Comparison of ENCODE assay signal across 8 cellular contexts in genomic region chr19:55452381-55453325, GRCh38. TPM values are rescaled to one million over a fixed set of nuclear protein-coding genes. Genes with fewer than 3 reads are reported as not detected.
DNase-seq lines count a peak whose midpoint lies in the region; ATAC-seq, FAIRE-seq and TF ChIP-seq lines count a peak whose summit lies in the region.

No MANE protein-coding gene starts in this region.

- peaks cover 2 to 13% of the 10 kb centered on the region in 2 experiments for H4K20me1 ChIP-seq in H1 (replicated peaks in 1 of 2; ENCODE audit: control insufficient read depth in 1 of 2, insufficient read depth in 2 of 2, low read length in 2 of 2)

- H3K9me3 Mint-ChIP-seq in WTC11: no peaks in the 10 kb centered on the region

- TF ChIP-seq POLR2A in H1 (IDR thresholded peaks at IDR 0.05; ENCODE audit: control extremely low read depth in 1 of 2, low read depth in 2 of 2, low read length in 2 of 2): peak in 1 of 2 experiments; percentile 37; a peak in 1 of 3 replicates
- no peak for TF ChIP-seq POLR2A in transverse colon (IDR thresholded peaks at IDR 0.05)

- peaks cover 32% of the 10 kb centered on the region for H3K27me3 Mint-ChIP-seq in WTC11 (ENCODE audit: low read depth)

- H2BK15ac ChIP-seq in H1 (ENCODE audit: low read length): no peak overlapping the region

- no peak overlapping the region for H2AK5ac ChIP-seq in H1 (ENCODE audit: low read depth, low read length)

- H3K23ac ChIP-seq in H1 (ENCODE audit: insufficient read length): no peak overlapping the region

- no peak overlapping the region for H3K9ac ChIP-seq in H1 (replicated peaks in 1 of 4; ENCODE audit: extremely low read depth in 1 of 4, low read depth in 3 of 4, low read length in 3 of 4)

- peaks cover 6% of the 10 kb centered on the region; the same call in 1 of the 2 replicates for H3K4me1 Mint-ChIP-seq in WTC11

- H3K4me3 Mint-ChIP-seq in WTC11: peak overlapping the region; percentile 74

- POLR2A ChIA-PET in WTC11 (lab: Charles Lee): interaction anchor here (1.3 to 1.6 kb wide), 2 partner anchors 8 to 24 kb away, joined by 4 to 6 read pairs; partner anchors contain the start of gene ZNF628
- POLR2A ChIA-PET in H1 (lab: Charles Lee; ENCODE audit: partially characterized antibody): interaction anchor here (0.5 to 3.0 kb wide), 20 partner anchors 9 to 335 kb away, joined by 3 to 22 read pairs (median 4); partner anchors contain the start of genes ISOC2, PPP1R12C, SHISA7 and UBE2S

- no peak for TF ChIP-seq RAD21 in H1 (IDR thresholded peaks at IDR 0.05 in 1 of 2, conservative IDR thresholded peaks at IDR 0.05 in 1 of 2; ENCODE audit: low read depth in 2 of 2, low read length in 2 of 2)

- TF ChIP-seq CTCF in WTC11 (IDR thresholded peaks at IDR 0.05): no peak; the same call in 1 of the 2 replicates
- no peak for TF ChIP-seq CTCF in H1 (IDR thresholded peaks at IDR 0.05; ENCODE audit: control extremely low read depth in 1 of 3, insufficient read depth in 1 of 3, low read depth in 1 of 3, low read length in 3 of 3)
- TF ChIP-seq CTCF in transverse colon (IDR thresholded peaks at IDR 0.05): peak in 1 of 5 experiments; percentile 5

- H3K36me3 Mint-ChIP-seq in WTC11: peaks cover 12% of the 10 kb centered on the region

- WGBS in H1 (ENCODE audit: extremely low coverage in 1 of 2, insufficient coverage in 1 of 2, insufficient read length in 1 of 2, insufficient replicate concordance in 2 of 2, low coverage in 1 of 2, low lambda C conversion rate in 2 of 2, missing lambda C conversion rate in 1 of 2), 2 experiments: 14% methylated on average over 21 of the region's 56 CpGs; no CpG with 5 or more reads in 1 of the 2 experiments
- WGBS in transverse colon (ENCODE audit: low coverage in 1 of 2), 2 donors: 48 to 60% methylated on average over 1 to 52 of the region's 56 CpGs

- peaks cover 27 to 47% (median 45%) of the 10 kb centered on the region in 4 experiments for H3K27me3 ChIP-seq in H1 (replicated peaks in 1 of 4; ENCODE audit: control insufficient read depth in 3 of 4, extremely low read depth in 1 of 4, insufficient read depth in 3 of 4, low read length in 3 of 4)
- peaks cover 34% of the 10 kb centered on the region for H3K27me3 ChIP-seq in transverse colon

- peaks cover 0 to 5% (median 0%) of the 10 kb centered on the region in 4 experiments; a peak in 2 of 8 replicates for H3K36me3 ChIP-seq in H1 (ENCODE audit: control insufficient read depth in 2 of 4, insufficient read depth in 4 of 4, low read length in 3 of 4)
- H3K36me3 ChIP-seq in transverse colon: no peaks in the 10 kb centered on the region

- H4K5ac ChIP-seq in H1 (ENCODE audit: insufficient read length, low read depth, low read length): no peak overlapping the region

- no peak overlapping the region for H2BK12ac ChIP-seq in H1 (ENCODE audit: low read depth, low read length)

- peak; percentile 65 for DNase-seq in ELR (ENCODE audit: low read depth)
- DNase-seq in NCI-H1694 treated with DMSO at 0.1 percent for 48 hours (lab: John Stamatoyannopoulos, UW): peak; percentile 85
- DNase-seq in WTC11 (ENCODE audit: low spot score): peak; percentile 95
- DNase-seq in H1 (ENCODE audit: low read depth in 1 of 2, low spot score in 2 of 2): peak in 1 of 2 experiments; percentile 95
- DNase-seq in medulla oblongata (ENCODE audit: extremely low spot score): peak; percentile 96
- DNase-seq in transverse colon: peak; percentile 46

- ATAC-seq in WTC11 (peak; percentile 84), GM21723 (IDR thresholded peaks at IDR 0.05; ENCODE audit: unreplicated experiment) (no peak), HG03196 (IDR thresholded peaks at IDR 0.05; ENCODE audit: unreplicated experiment) (no peak)

- FAIRE-seq in H1 (lab: Jason Lieb, UNC): no peak

- H3K4me2 ChIP-seq in H1 (ENCODE audit: insufficient read depth in 1 of 2, low read depth in 2 of 2, low read length in 2 of 2): peak overlapping the region; percentile 73 to 93

- no peak overlapping the region for H3K27ac Mint-ChIP-seq in WTC11

- H2BK5ac ChIP-seq in H1 (ENCODE audit: low read depth, low read length): no peak overlapping the region

- H3K4me1 ChIP-seq in H1 (replicated peaks in 1 of 4; ENCODE audit: control insufficient read depth in 3 of 4, insufficient read depth in 4 of 4, low read length in 3 of 4) (peaks cover 0 to 5% (median 2%) of the 10 kb centered on the region in 4 experiments; a peak in 5 of 7 replicates), transverse colon (peaks cover 6 to 20% (median 16%) of the 10 kb centered on the region in 4 donors)

- H2BK120ac ChIP-seq in H1 (replicated peaks; ENCODE audit: low read depth, low read length): no peak overlapping the region

- H3K9me3 ChIP-seq in H1 (ENCODE audit: insufficient read depth in 2 of 2, low read depth in 1 of 2, low read length in 1 of 2) (no peaks in the 10 kb centered on the region), transverse colon (no peaks in the 10 kb centered on the region)

- H3K79me1 ChIP-seq in H1 (ENCODE audit: low read depth, low read length): peaks cover 4% of the 10 kb centered on the region; the same call in 1 of the 2 replicates

- no peak overlapping the region for H3K56ac ChIP-seq in H1 (replicated peaks; ENCODE audit: insufficient read length, low read depth, low read length)

- H4K91ac ChIP-seq in H1 (replicated peaks; ENCODE audit: insufficient read length, low read length): no peak overlapping the region

- H2AFZ ChIP-seq in H1 (ENCODE audit: low read length): no peak overlapping the region

- H3K27ac ChIP-seq in H1 (ENCODE audit: low read depth, low read length) (no peak overlapping the region), transverse colon (no peak overlapping the region)

- H3K23me2 ChIP-seq in H1 (ENCODE audit: low read depth, low read length): peaks cover 20% of the 10 kb centered on the region; the same call in 1 of the 2 replicates

- intact Hi-C loops in transverse colon (cut with DNase I; ENCODE audit: low total_unique reads): no loop called here

- peak in 1 of 2 experiments; percentile 94; a peak in 2 of 3 replicates for TF ChIP-seq EP300 in H1 (IDR thresholded peaks at IDR 0.05; ENCODE audit: borderline replicate concordance in 1 of 2, low read depth in 2 of 2, low read length in 2 of 2)
- no peak for TF ChIP-seq EP300 in transverse colon (IDR thresholded peaks at IDR 0.05; ENCODE audit: low read depth)

- CTCF ChIA-PET in WTC11 (lab: Charles Lee) (interaction anchor here (0.6 to 3.0 kb wide), 17 partner anchors 8 to 306 kb away, joined by 3 to 18 read pairs (median 4); partner anchors contain the start of genes CCDC106, ISOC2, ZNF628 and ZNF865), H1 (lab: Charles Lee; ENCODE audit: partially characterized antibody) (interaction anchor here (0.8 to 2.5 kb wide), 20 partner anchors 9 to 311 kb away, joined by 3 to 13 read pairs (median 4); partner anchors contain the start of genes DNAAF3, NAT14, SHISA7 and SSC5D)

- no peak overlapping the region for H3K4ac ChIP-seq in H1 (replicated peaks; ENCODE audit: insufficient read length, low read depth, low read length)

- H3K4me3 ChIP-seq in H1 (ENCODE audit: extremely low read depth in 1 of 4, insufficient read depth in 2 of 4, low read depth in 3 of 4, low read length in 4 of 4) (peak overlapping the region; percentile 26 to 69 (median 40); a peak in 7 of 8 replicates), transverse colon (peak overlapping the region in 2 of 4 donors; percentile 3 to 32)

- peak overlapping the region; percentile 64; the same call in 1 of the 2 replicates for H4K8ac ChIP-seq in H1 (ENCODE audit: extremely low read depth, insufficient read depth, low read length)

- in situ Hi-C loops in transverse colon (cut with MboI; ENCODE audit: low pct_ligation_motif_present in 1 of 4, low pct_unique_long_range_greater_than_20kb in 1 of 4, low sequenced_read_pairs in 3 of 4): no loop called here

- H3K18ac ChIP-seq in H1 (ENCODE audit: extremely low read depth, low read length): no peak overlapping the region

- H3K14ac ChIP-seq in H1 (ENCODE audit: insufficient read length): no peak overlapping the region

- no peaks in the 10 kb centered on the region for H3K79me2 ChIP-seq in H1 (ENCODE audit: control insufficient read depth in 1 of 2, insufficient read depth in 2 of 2, low read length in 2 of 2)

- no peak overlapping the region for H2BK20ac ChIP-seq in H1 (ENCODE audit: low read length)

RNA-seq across cellular contexts. Expression of gene ISOC2, which starts 8.8 kb away (rescaled TPM):
- total RNA-seq in WTC11 (2021): 96.3 to 96.6 TPM (median 96.4 TPM) in 3 replicates
- 96.9 and 106 TPM in 2 replicates for total RNA-seq in H1 (2021; fragmentation: NEBNext Ultra II Directional; extraction: Animal tissue kit (Norgen Biotek cat#: 25700))
- polyA plus RNA-seq in H1 (2011; rRNA removed): 152 and 195 TPM in 2 replicates
- polyA plus RNA-seq in H1 (2011; cell fraction: cytosol; rRNA removed): 149 TPM
- polyA plus RNA-seq in H1 (2011; cell fraction: nucleus; rRNA removed): 148 TPM
- polyA plus RNA-seq in H1 (2012, experiment 1 of 2): 52.8 to 109 TPM (median 103 TPM) in 4 replicates
- 112 TPM for polyA plus RNA-seq in H1 (2012, experiment 2 of 2)
- 63.1 TPM for polyA plus RNA-seq in H1 (2013, experiment 1 of 2)
- polyA plus RNA-seq in H1 (2013, experiment 2 of 2): 61.5 TPM
- polyA minus RNA-seq in H1 (2011; rRNA and poly(A)+ RNA removed): 22.8 and 24.5 TPM in 2 replicates
- 51.8 TPM for polyA minus RNA-seq in H1 (2011; cell fraction: cytosol; rRNA and poly(A)+ RNA removed)
- polyA minus RNA-seq in H1 (2011; cell fraction: nucleus; rRNA and poly(A)+ RNA removed): 69.9 TPM
- 100 to 1,000 TPM in 2 of 4 donors, 10 to 100 TPM in 2; 71.1 to 142 (median 97.6) TPM for total RNA-seq in transverse colon

RNA-seq across cellular contexts. Expression of gene SHISA7, which starts 9.6 kb away (rescaled TPM):
- total RNA-seq in WTC11 (2021) (0.79 to 0.94 TPM (median 0.87 TPM) in 3 replicates), transverse colon (under 1 TPM in 1 of 4 donors, not detected in 3; 0.75 TPM)
- total RNA-seq in H1 (2021; fragmentation: NEBNext Ultra II Directional; extraction: Animal tissue kit (Norgen Biotek cat#: 25700)): 0.98 and 1.0 TPM in 2 replicates
- polyA plus RNA-seq in H1 (2011; rRNA removed): 0.76 and 1.1 TPM in 2 replicates
- polyA plus RNA-seq in H1 (2011; cell fraction: cytosol; rRNA removed): 0.54 TPM
- polyA plus RNA-seq in H1 (2011; cell fraction: nucleus; rRNA removed): 1.2 TPM
- polyA plus RNA-seq in H1 (2012, experiment 1 of 2): 0.58 to 1.3 TPM (median 1.1 TPM) in 4 replicates
- 0.34 TPM for polyA plus RNA-seq in H1 (2012, experiment 2 of 2)
- 0.91 TPM for polyA plus RNA-seq in H1 (2013, experiment 1 of 2)
- polyA plus RNA-seq in H1 (2013, experiment 2 of 2): 1.0 TPM
- 0.63 and 0.82 TPM in 2 replicates for polyA minus RNA-seq in H1 (2011; rRNA and poly(A)+ RNA removed)
- polyA minus RNA-seq in H1 (2011; cell fraction: cytosol; rRNA and poly(A)+ RNA removed): 0.66 TPM
- polyA minus RNA-seq in H1 (2011; cell fraction: nucleus; rRNA and poly(A)+ RNA removed): 1.00 TPM

RNA-seq across cellular contexts. Expression of gene C19orf85, which starts 11.9 kb away (rescaled TPM):
- 2.1 to 2.5 TPM (median 2.2 TPM) in 3 replicates for total RNA-seq in WTC11 (2021)
- 3.2 and 3.6 TPM in 2 replicates for total RNA-seq in H1 (2021; fragmentation: NEBNext Ultra II Directional; extraction: Animal tissue kit (Norgen Biotek cat#: 25700))
- 2.2 and 3.3 TPM in 2 replicates for polyA plus RNA-seq in H1 (2011; rRNA removed)
- polyA plus RNA-seq in H1 (2011; cell fraction: cytosol; rRNA removed): 1.5 TPM
- 3.0 TPM for polyA plus RNA-seq in H1 (2011; cell fraction: nucleus; rRNA removed)
- 1.6 to 3.1 TPM (median 2.6 TPM) in 4 replicates for polyA plus RNA-seq in H1 (2012, experiment 1 of 2)
- 2.9 TPM for polyA plus RNA-seq in H1 (2012, experiment 2 of 2)
- 9.1 TPM for polyA plus RNA-seq in H1 (2013, experiment 1 of 2)
- 8.6 TPM for polyA plus RNA-seq in H1 (2013, experiment 2 of 2)
- 0.41 and 0.49 TPM in 2 replicates for polyA minus RNA-seq in H1 (2011; rRNA and poly(A)+ RNA removed)
- not detected for polyA minus RNA-seq in H1 (2011; cell fraction: cytosol; rRNA and poly(A)+ RNA removed)
- polyA minus RNA-seq in H1 (2011; cell fraction: nucleus; rRNA and poly(A)+ RNA removed): 2.1 TPM
- not detected for total RNA-seq in transverse colon

RNA-seq across cellular contexts. Expression of gene ZNF628, which starts 23.8 kb away (rescaled TPM):
- 14.0 to 23.6 TPM (median 17.8 TPM) in 3 replicates for total RNA-seq in WTC11 (2021)
- total RNA-seq in H1 (2021; fragmentation: NEBNext Ultra II Directional; extraction: Animal tissue kit (Norgen Biotek cat#: 25700)): 10.8 and 12.9 TPM in 2 replicates
- 1.7 and 4.5 TPM in 2 replicates for polyA plus RNA-seq in H1 (2011; rRNA removed)
- polyA plus RNA-seq in H1 (2011; cell fraction: cytosol; rRNA removed): 1.4 TPM
- polyA plus RNA-seq in H1 (2011; cell fraction: nucleus; rRNA removed): 4.4 TPM
- 3.2 to 7.6 TPM (median 6.6 TPM) in 4 replicates for polyA plus RNA-seq in H1 (2012, experiment 1 of 2)
- polyA plus RNA-seq in H1 (2012, experiment 2 of 2): 4.7 TPM
- polyA plus RNA-seq in H1 (2013, experiment 1 of 2): 6.7 TPM
- polyA plus RNA-seq in H1 (2013, experiment 2 of 2): 7.0 TPM
- polyA minus RNA-seq in H1 (2011; rRNA and poly(A)+ RNA removed): 0.61 and 0.82 TPM in 2 replicates
- polyA minus RNA-seq in H1 (2011; cell fraction: cytosol; rRNA and poly(A)+ RNA removed): 8.8 TPM
- 7.2 TPM for polyA minus RNA-seq in H1 (2011; cell fraction: nucleus; rRNA and poly(A)+ RNA removed)
- total RNA-seq in transverse colon: 1 to 10 TPM; 5.9 to 7.6 (median 6.4) TPM

RNA-seq across cellular contexts. Expression of gene NAT14, which starts 32.3 kb away (rescaled TPM):
- 71.9 to 87.7 TPM (median 74.8 TPM) in 3 replicates for total RNA-seq in WTC11 (2021)
- total RNA-seq in H1 (2021; fragmentation: NEBNext Ultra II Directional; extraction: Animal tissue kit (Norgen Biotek cat#: 25700)): 69.1 and 71.2 TPM in 2 replicates
- polyA plus RNA-seq in H1 (2011; rRNA removed): 47.1 and 79.5 TPM in 2 replicates
- polyA plus RNA-seq in H1 (2011; cell fraction: cytosol; rRNA removed): 51.3 TPM
- 132 TPM for polyA plus RNA-seq in H1 (2011; cell fraction: nucleus; rRNA removed)
- polyA plus RNA-seq in H1 (2012, experiment 1 of 2): 61.3 to 71.3 TPM (median 67.2 TPM) in 4 replicates
- 81.6 TPM for polyA plus RNA-seq in H1 (2012, experiment 2 of 2)
- 91.7 TPM for polyA plus RNA-seq in H1 (2013, experiment 1 of 2)
- 105 TPM for polyA plus RNA-seq in H1 (2013, experiment 2 of 2)
- 7.1 and 10.9 TPM in 2 replicates for polyA minus RNA-seq in H1 (2011; rRNA and poly(A)+ RNA removed)
- polyA minus RNA-seq in H1 (2011; cell fraction: cytosol; rRNA and poly(A)+ RNA removed): 14.2 TPM
- polyA minus RNA-seq in H1 (2011; cell fraction: nucleus; rRNA and poly(A)+ RNA removed): 14.5 TPM
- 1 to 10 TPM in 2 of 4 donors, not detected in 2; 2.1 to 2.7 TPM for total RNA-seq in transverse colon
